In the genomic region with DNA sequence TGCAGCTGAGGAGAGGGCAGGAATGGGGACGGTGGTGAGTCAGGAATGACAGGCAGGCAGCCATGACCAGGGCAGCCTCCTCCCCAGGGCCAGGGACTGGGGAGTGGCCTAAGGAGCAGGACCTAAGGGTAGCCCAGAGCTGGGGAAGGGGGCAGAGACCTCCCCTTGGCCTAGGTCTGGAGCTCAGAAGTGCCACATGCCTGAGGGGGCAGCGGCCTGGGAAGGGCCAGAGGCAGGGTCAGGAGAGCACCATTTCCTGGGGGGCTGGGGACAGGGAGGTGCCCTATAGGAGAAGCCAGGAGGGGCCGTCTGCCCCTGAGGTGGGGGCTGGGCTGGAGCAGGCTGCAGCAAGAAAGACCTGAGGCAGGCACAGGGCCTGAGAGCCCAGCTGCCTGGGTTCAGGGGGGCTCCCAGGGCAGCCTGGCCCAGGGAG, we compare ENCODE assay signal across 16 cellular contexts. TPM values are rescaled to one million over a fixed set of nuclear protein-coding genes. Genes with fewer than 3 reads are reported as not detected.
A peak's percentile ranks its signal among the peaks of the same experiment; 100 is the strongest.
DNase-seq lines count a peak whose midpoint lies in the region; ATAC-seq and TF ChIP-seq lines count a peak whose summit lies in the region.
"Had no signal": no experiment of that assay in that cellular context is flagged by ENCODE, and none has a peak within 500 bp of the region (broad histone marks: within the 10 kb centered on the region; RNA-seq: fewer than 3 reads in every experiment).

No MANE protein-coding gene starts in this region.

- H2AFZ ChIP-seq in Karpas-422 (ENCODE audit: low read length): no peak overlapping the region
- no peak overlapping the region for H2AFZ ChIP-seq in osteoblast (ENCODE audit: low read length)

- peaks cover 43 to 59% (median 57%) of the 10 kb centered on the region in 3 donors for H3K4me1 Mint-ChIP-seq in CD8-positive, alpha-beta memory T cell
- peaks cover 13% of the 10 kb centered on the region for H3K4me1 Mint-ChIP-seq in progenitor cell of endocrine pancreas (ENCODE audit: low read depth)

- H3K4me2 ChIP-seq in Karpas-422 (ENCODE audit: low read depth, low read length, poor library complexity, severe bottlenecking) (no peak overlapping the region), osteoblast (ENCODE audit: insufficient read depth, low read length) (no peak overlapping the region)

- no peaks in the 10 kb centered on the region for H4K20me1 ChIP-seq in Karpas-422 (ENCODE audit: insufficient read depth, low read depth, low read length)
- H4K20me1 ChIP-seq in osteoblast (ENCODE audit: insufficient read depth, low read length): no peaks in the 10 kb centered on the region

- no peak for ATAC-seq in gastroesophageal sphincter
- no peak for ATAC-seq in aorta (ENCODE audit: low FRiP score)

- TF ChIP-seq CTCF in osteoblast (IDR thresholded peaks at IDR 0.05; ENCODE audit: extremely low read depth, low read depth, low read length) (no peak), gastroesophageal sphincter (IDR thresholded peaks at IDR 0.05) (no peak), progenitor cell of endocrine pancreas (IDR thresholded peaks at IDR 0.05; ENCODE audit: unreplicated experiment) (no peak)

- no peak for TF ChIP-seq EP300 in gastroesophageal sphincter (IDR thresholded peaks at IDR 0.05)

- H3K4me3 ChIP-seq in CD8-positive, alpha-beta memory T cell (ENCODE audit: low read length): no peak overlapping the region
- H3K4me3 ChIP-seq in Karpas-422 (ENCODE audit: low read length): no peak overlapping the region
- no peak overlapping the region for H3K4me3 ChIP-seq in osteoblast (ENCODE audit: insufficient read depth, low read length)
- H3K4me3 ChIP-seq in gastroesophageal sphincter: no peak overlapping the region
- H3K4me3 ChIP-seq in aorta (ENCODE audit: low read length in 2 of 2): no peak overlapping the region
- H3K4me3 ChIP-seq: adrenal gland, dorsolateral prefrontal cortex, ovary, SK-N-MC had no signal

- no peak overlapping the region for H3K27ac ChIP-seq in CD8-positive, alpha-beta memory T cell (ENCODE audit: low read depth, low read length)
- H3K27ac ChIP-seq in Karpas-422 (ENCODE audit: low read length): peak overlapping the region; percentile 92; the same call in 1 of the 2 replicates
- peak overlapping the region; percentile 99 for H3K27ac ChIP-seq in epithelial cell of prostate
- H3K27ac ChIP-seq in osteoblast (ENCODE audit: low read depth, low read length): peak overlapping the region; percentile 30
- peak overlapping the region in 1 of 4 donors; percentile 46 for H3K27ac ChIP-seq in gastroesophageal sphincter
- no peak overlapping the region for H3K27ac ChIP-seq in aorta (ENCODE audit: low read depth in 1 of 2, low read length in 2 of 2)
- H3K27ac ChIP-seq: ovary, SK-N-MC had no signal

- no peak for TF ChIP-seq POLR2A in gastroesophageal sphincter (IDR thresholded peaks at IDR 0.05)

- H3K79me2 ChIP-seq in Karpas-422 (ENCODE audit: low read length) (peaks cover 7% of the 10 kb centered on the region; the same call in 1 of the 2 replicates), osteoblast (ENCODE audit: insufficient read depth, low read length) (peaks cover 58% of the 10 kb centered on the region)

- no peaks in the 10 kb centered on the region for H3K27me3 Mint-ChIP-seq in CD8-positive, alpha-beta memory T cell
- H3K27me3 Mint-ChIP-seq in progenitor cell of endocrine pancreas: no peaks in the 10 kb centered on the region

- H3K36me3 Mint-ChIP-seq in CD8-positive, alpha-beta memory T cell: peaks cover 24 to 87% (median 38%) of the 10 kb centered on the region in 3 donors
- H3K36me3 Mint-ChIP-seq in progenitor cell of endocrine pancreas (ENCODE audit: insufficient read depth): peaks cover 37% of the 10 kb centered on the region

- no peaks in the 10 kb centered on the region for H3K27me3 ChIP-seq in CD8-positive, alpha-beta memory T cell (ENCODE audit: insufficient read depth, low read length, poor library complexity, severe bottlenecking)
- H3K27me3 ChIP-seq in Karpas-422 (ENCODE audit: low read length) (no peaks in the 10 kb centered on the region), osteoblast (ENCODE audit: insufficient read depth, low read length) (no peaks in the 10 kb centered on the region), gastroesophageal sphincter (no peaks in the 10 kb centered on the region), aorta (ENCODE audit: control insufficient read depth in 1 of 2, insufficient read depth in 2 of 2, low read length in 1 of 2) (no peaks in the 10 kb centered on the region)
- H3K27me3 ChIP-seq: adrenal gland, dorsolateral prefrontal cortex, ovary had no signal

- intact Hi-C loops in aorta (cut with DNase I): no loop called here

- 80% methylated on average over 1 of the region's 3 CpGs; no CpG with 5 or more reads in 1 of the 2 donors for WGBS in gastroesophageal sphincter (ENCODE audit: low coverage in 1 of 2), 2 donors
- WGBS in aorta, 2 donors: 69 to 70% methylated on average over 3 of the region's 3 CpGs

- H3K9ac ChIP-seq in Karpas-422 (ENCODE audit: low read length): no peak overlapping the region

- H3K27ac Mint-ChIP-seq in CD8-positive, alpha-beta memory T cell: peak overlapping the region; percentile 65 to 88 (median 82)
- H3K27ac Mint-ChIP-seq in progenitor cell of endocrine pancreas: no peak overlapping the region

- H3K4me1 ChIP-seq in CD8-positive, alpha-beta memory T cell (ENCODE audit: insufficient read depth, low read length): peaks cover 14% of the 10 kb centered on the region
- H3K4me1 ChIP-seq in Karpas-422 (ENCODE audit: low read length): peaks cover 51% of the 10 kb centered on the region
- peaks cover 18% of the 10 kb centered on the region for H3K4me1 ChIP-seq in osteoblast (ENCODE audit: insufficient read depth, low read length)
- H3K4me1 ChIP-seq in gastroesophageal sphincter: peaks cover 0 to 47% (median 0%) of the 10 kb centered on the region in 3 donors
- H3K4me1 ChIP-seq in aorta (ENCODE audit: control insufficient read depth in 1 of 2, insufficient read depth in 2 of 2, low read length in 2 of 2): peaks cover 0 to 5% of the 10 kb centered on the region in 2 donors

- H3K36me3 ChIP-seq in CD8-positive, alpha-beta memory T cell (ENCODE audit: insufficient read depth, low read length): peaks cover 55% of the 10 kb centered on the region
- H3K36me3 ChIP-seq in Karpas-422 (ENCODE audit: insufficient read depth, low read length) (peaks cover 18% of the 10 kb centered on the region; the same call in 1 of the 2 replicates), osteoblast (ENCODE audit: insufficient read depth, low read length) (peaks cover 65% of the 10 kb centered on the region), gastroesophageal sphincter (peaks cover 3 to 91% of the 10 kb centered on the region in 2 donors), aorta (ENCODE audit: control insufficient read depth in 1 of 2, insufficient read depth in 2 of 2, low read length in 1 of 2) (peaks cover 8 to 14% of the 10 kb centered on the region in 2 donors)
- H3K36me3 ChIP-seq: ovary had no signal

- no peaks in the 10 kb centered on the region for H3K9me3 Mint-ChIP-seq in CD8-positive, alpha-beta memory T cell
- H3K9me3 Mint-ChIP-seq in progenitor cell of endocrine pancreas (ENCODE audit: low read depth): no peaks in the 10 kb centered on the region

- CTCF ChIA-PET in CD8-positive, alpha-beta memory T cell (lab: Charles Lee): interaction anchor here (1.9 to 2.4 kb wide), 3 partner anchors 10 to 21 kb away, joined by 4 to 12 read pairs (median 10); no protein-coding TSS in a partner anchor

- no peak overlapping the region for H3K4me3 Mint-ChIP-seq in CD8-positive, alpha-beta memory T cell
- no peak overlapping the region for H3K4me3 Mint-ChIP-seq in progenitor cell of endocrine pancreas (ENCODE audit: low read depth)

- DNase-seq in CD8-positive, alpha-beta memory T cell: no peak
- DNase-seq in Karpas-422 (no peak), epithelial cell of prostate (ENCODE audit: low read depth, low spot score) (no peak), osteoblast (ENCODE audit: insufficient read length, low spot score, missing footprints) (no peak), progenitor cell of endocrine pancreas (ENCODE audit: low spot score, unreplicated experiment) (no peak), aorta (no peak)
- DNase-seq: activated CD4-positive, CD25-positive, alpha-beta regulatory T cell treated with anti-CD3 and anti-CD28 coated beads, Interleukin-2, amount 50 U/mL, for 72 hours; dorsolateral prefrontal cortex; head of caudate nucleus; NCI-H1930; ovary; stimulated activated CD4-positive, alpha-beta T cell treated with anti-CD3 and anti-CD28 coated beads, Interleukin-2, amount 100 ng/mL, for 24 hours; stimulated activated naive CD4-positive, alpha-beta T cell had no signal

- no peaks in the 10 kb centered on the region for H3K9me3 ChIP-seq in CD8-positive, alpha-beta memory T cell (ENCODE audit: low read length)
- no peaks in the 10 kb centered on the region for H3K9me3 ChIP-seq in Karpas-422 (ENCODE audit: low read length)
- no peaks in the 10 kb centered on the region for H3K9me3 ChIP-seq in osteoblast (ENCODE audit: low read depth, low read length)
- H3K9me3 ChIP-seq in gastroesophageal sphincter: no peaks in the 10 kb centered on the region
- H3K9me3 ChIP-seq in aorta (ENCODE audit: control insufficient read depth, low read length): no peaks in the 10 kb centered on the region
- H3K9me3 ChIP-seq: adrenal gland, ovary had no signal

- H3K9me2 ChIP-seq in Karpas-422 (replicated peaks; ENCODE audit: insufficient read depth, low read length): no peaks in the 10 kb centered on the region

- POLR2A ChIA-PET in CD8-positive, alpha-beta memory T cell (lab: Charles Lee): interaction anchor here (2.8 kb wide), 1 partner anchor 20 kb away, joined by 10 read pairs; a partner anchor contains a TSS

RNA-seq across cellular contexts. Expression of a gene that starts 20.9 kb away (rescaled TPM):
- 100 to 1,000 TPM; 291 to 303 TPM for total RNA-seq in CD8-positive, alpha-beta memory T cell
- 172 TPM for polyA plus RNA-seq in CD8-positive, alpha-beta memory T cell
- total RNA-seq in Karpas-422 (2014; rRNA removed; shearing (Covaris generic); ENCODE audit: low replicate concordance): 62.6 and 63.5 TPM in 2 replicates
- total RNA-seq in osteoblast (78.9 and 80.2 TPM in 2 replicates), gastroesophageal sphincter (100 to 1,000 TPM; 145 to 346 (median 176) TPM), progenitor cell of endocrine pancreas (46.1 and 50.0 TPM in 2 replicates), aorta (100 to 1,000 TPM; 154 to 244 TPM)
- polyA plus RNA-seq in aorta: 10 to 100 TPM; 30.4 to 63.5 TPM

RNA-seq across cellular contexts. Expression of a gene that starts 46.0 kb away (rescaled TPM):
- total RNA-seq in CD8-positive, alpha-beta memory T cell: 1 to 10 TPM; 6.7 to 7.3 TPM
- polyA plus RNA-seq in CD8-positive, alpha-beta memory T cell: 8.1 TPM
- 0.48 and 5.2 TPM in 2 replicates for total RNA-seq in Karpas-422 (2014; rRNA removed; shearing (Covaris generic); ENCODE audit: low replicate concordance)
- total RNA-seq in osteoblast: 3.3 and 4.4 TPM in 2 replicates
- total RNA-seq in gastroesophageal sphincter: 1 to 10 TPM; 2.6 to 7.5 (median 6.3) TPM
- 9.0 and 9.9 TPM in 2 replicates for total RNA-seq in progenitor cell of endocrine pancreas
- total RNA-seq in aorta: 10 to 100 TPM in 1 of 2 donors, 1 to 10 TPM in 1; 8.1 to 26.1 TPM
- polyA plus RNA-seq in aorta: 1 to 10 TPM; 1.1 to 3.4 TPM

Comparison
In these comparisons a context has a peak if more than half of its experiments do, and no peak if none do; other contexts are left out.
1. H3K27ac ChIP-seq: peak in Karpas-422 (single experiment), epithelial cell of prostate (single experiment) and osteoblast (single experiment); none in CD8-positive, alpha-beta memory T cell (single experiment) and aorta (0 of 2).